ENCODE assay signal across 15 cellular contexts in genomic region chr19:43329026-43329425, GRCh38. TPM values are rescaled to one million over a fixed set of nuclear protein-coding genes. Genes with fewer than 3 reads are reported as not detected.
"Had no signal": no experiment of that assay in that cellular context is flagged by ENCODE, and none has a peak within 500 bp of the region (broad histone marks: within the 10 kb centered on the region; RNA-seq: fewer than 3 reads in every experiment).

No MANE protein-coding gene starts in this region.

RNA-seq across cellular contexts. Expression of gene CD177, which starts 24.5 kb away (rescaled TPM):
- total RNA-seq: mononuclear cell; naive thymus-derived CD4-positive, alpha-beta T cell had no signal
- polyA plus RNA-seq: endothelial cell of umbilical vein; naive thymus-derived CD4-positive, alpha-beta T cell had no signal

RNA-seq across cellular contexts. Expression of gene PSG9, which starts 59.7 kb away (rescaled TPM):
- total RNA-seq: cerebellum, dermis microvascular lymphatic vessel endothelial cell, endothelial cell of umbilical vein, esophagus mucosa, esophagus squamous epithelium, gastrocnemius medialis, heart right ventricle, kidney, left lung, left ventricle myocardium superior, lower leg skin, lower lobe of right lung, lung microvascular endothelial cell, mononuclear cell had no signal
- polyA plus RNA-seq: endothelial cell of umbilical vein; heart right ventricle; naive thymus-derived CD4-positive, alpha-beta T cell had no signal
